Comparison of ENCODE assay signal across 1 cellular context in genomic region chr13:112574476-112575294, GRCh38.
TF ChIP-seq lines count a peak whose summit lies in the region.

No MANE protein-coding gene starts in this region.

TF ChIP-seq in K562, 482 proteins besides CTCF, POLR2A, EP300 and RAD21:
- no peak for TF ChIP-seq ATF1 (CRISPR knock-in tag; IDR thresholded peaks at IDR 0.05)
- no peak for TF ChIP-seq ATF1 (tag; IDR thresholded peaks at IDR 0.05)
- no peak for TF ChIP-seq TAF7 (tag; IDR thresholded peaks at IDR 0.05)
- no peak for TF ChIP-seq CBX2 (IDR thresholded peaks at IDR 0.05; ENCODE audit: insufficient read depth, low read length, poor library complexity, severe bottlenecking)
- TF ChIP-seq NCOR1 (IDR thresholded peaks at IDR 0.05): no peak
- TF ChIP-seq FOSL1 (tag; conservative IDR thresholded peaks at IDR 0.05): no peak
- TF ChIP-seq CEBPB (tag; IDR thresholded peaks at IDR 0.05): no peak
- no peak for TF ChIP-seq NFYB (IDR thresholded peaks at IDR 0.05; ENCODE audit: extremely low read depth, insufficient read length)
- TF ChIP-seq STAT5B (CRISPR knock-in tag; IDR thresholded peaks at IDR 0.05): no peak
- no peak for TF ChIP-seq ZBTB8A (IDR thresholded peaks at IDR 0.05; ENCODE audit: partially characterized antibody)
- no peak for TF ChIP-seq POLR2H (tag; IDR thresholded peaks at IDR 0.05; ENCODE audit: low read depth)
- TF ChIP-seq CHD1 (IDR thresholded peaks at IDR 0.05; ENCODE audit: low read length): no peak
- no peak for TF ChIP-seq BRF2 (IDR thresholded peaks at IDR 0.05; ENCODE audit: borderline replicate concordance, insufficient read depth, insufficient read length)
